Comparison of ENCODE assay signal across 1 cellular context in the genomic region with DNA sequence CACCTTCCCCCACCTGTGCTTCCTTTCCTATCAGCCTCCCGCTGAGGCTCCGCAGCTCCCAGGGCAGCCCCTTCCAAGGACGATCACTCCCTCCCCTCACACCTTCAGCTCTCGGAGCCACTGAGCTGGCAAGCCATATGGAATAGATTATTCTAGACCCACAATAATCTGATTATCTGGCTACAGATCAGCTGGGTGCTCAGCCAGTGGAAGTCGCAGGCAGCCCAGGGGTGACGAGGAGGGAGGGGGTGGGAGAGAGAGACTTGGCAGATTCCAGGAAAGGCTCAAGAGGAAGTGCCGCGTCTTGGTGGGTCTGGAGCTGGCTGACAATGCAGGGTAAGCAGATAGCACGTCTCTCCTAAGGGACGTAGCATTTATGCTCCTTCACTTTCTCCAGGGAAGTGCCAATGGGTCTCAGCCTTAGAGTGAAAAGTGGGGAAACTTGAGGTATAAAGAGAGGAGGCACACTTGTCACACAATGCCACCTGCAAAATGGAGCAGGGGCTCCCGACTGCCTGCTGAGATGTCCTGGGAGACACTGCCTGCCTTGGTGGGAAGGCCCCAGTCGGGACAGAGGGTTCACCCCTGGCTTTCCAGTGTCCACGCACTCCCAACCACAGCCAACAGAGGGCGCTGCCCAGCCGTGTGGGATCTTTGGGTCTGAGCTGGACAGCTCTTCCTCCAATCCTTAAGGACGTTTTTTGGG.
TF ChIP-seq lines count a peak whose summit lies in the region.

No MANE protein-coding gene starts in this region.

TF ChIP-seq in K562, 482 proteins besides CTCF, POLR2A, EP300 and RAD21 (continued from another document and continues in another):
- TF ChIP-seq, protein P1, sequence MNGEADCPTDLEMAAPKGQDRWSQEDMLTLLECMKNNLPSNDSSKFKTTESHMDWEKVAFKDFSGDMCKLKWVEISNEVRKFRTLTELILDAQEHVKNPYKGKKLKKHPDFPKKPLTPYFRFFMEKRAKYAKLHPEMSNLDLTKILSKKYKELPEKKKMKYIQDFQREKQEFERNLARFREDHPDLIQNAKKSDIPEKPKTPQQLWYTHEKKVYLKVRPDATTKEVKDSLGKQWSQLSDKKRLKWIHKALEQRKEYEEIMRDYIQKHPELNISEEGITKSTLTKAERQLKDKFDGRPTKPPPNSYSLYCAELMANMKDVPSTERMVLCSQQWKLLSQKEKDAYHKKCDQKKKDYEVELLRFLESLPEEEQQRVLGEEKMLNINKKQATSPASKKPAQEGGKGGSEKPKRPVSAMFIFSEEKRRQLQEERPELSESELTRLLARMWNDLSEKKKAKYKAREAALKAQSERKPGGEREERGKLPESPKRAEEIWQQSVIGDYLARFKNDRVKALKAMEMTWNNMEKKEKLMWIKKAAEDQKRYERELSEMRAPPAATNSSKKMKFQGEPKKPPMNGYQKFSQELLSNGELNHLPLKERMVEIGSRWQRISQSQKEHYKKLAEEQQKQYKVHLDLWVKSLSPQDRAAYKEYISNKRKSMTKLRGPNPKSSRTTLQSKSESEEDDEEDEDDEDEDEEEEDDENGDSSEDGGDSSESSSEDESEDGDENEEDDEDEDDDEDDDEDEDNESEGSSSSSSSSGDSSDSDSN (IDR thresholded peaks at IDR 0.05; ENCODE audit: borderline replicate concordance in 1 of 2, low read depth in 2 of 2, low read length in 2 of 2): no peak
- TF ChIP-seq, protein P2, sequence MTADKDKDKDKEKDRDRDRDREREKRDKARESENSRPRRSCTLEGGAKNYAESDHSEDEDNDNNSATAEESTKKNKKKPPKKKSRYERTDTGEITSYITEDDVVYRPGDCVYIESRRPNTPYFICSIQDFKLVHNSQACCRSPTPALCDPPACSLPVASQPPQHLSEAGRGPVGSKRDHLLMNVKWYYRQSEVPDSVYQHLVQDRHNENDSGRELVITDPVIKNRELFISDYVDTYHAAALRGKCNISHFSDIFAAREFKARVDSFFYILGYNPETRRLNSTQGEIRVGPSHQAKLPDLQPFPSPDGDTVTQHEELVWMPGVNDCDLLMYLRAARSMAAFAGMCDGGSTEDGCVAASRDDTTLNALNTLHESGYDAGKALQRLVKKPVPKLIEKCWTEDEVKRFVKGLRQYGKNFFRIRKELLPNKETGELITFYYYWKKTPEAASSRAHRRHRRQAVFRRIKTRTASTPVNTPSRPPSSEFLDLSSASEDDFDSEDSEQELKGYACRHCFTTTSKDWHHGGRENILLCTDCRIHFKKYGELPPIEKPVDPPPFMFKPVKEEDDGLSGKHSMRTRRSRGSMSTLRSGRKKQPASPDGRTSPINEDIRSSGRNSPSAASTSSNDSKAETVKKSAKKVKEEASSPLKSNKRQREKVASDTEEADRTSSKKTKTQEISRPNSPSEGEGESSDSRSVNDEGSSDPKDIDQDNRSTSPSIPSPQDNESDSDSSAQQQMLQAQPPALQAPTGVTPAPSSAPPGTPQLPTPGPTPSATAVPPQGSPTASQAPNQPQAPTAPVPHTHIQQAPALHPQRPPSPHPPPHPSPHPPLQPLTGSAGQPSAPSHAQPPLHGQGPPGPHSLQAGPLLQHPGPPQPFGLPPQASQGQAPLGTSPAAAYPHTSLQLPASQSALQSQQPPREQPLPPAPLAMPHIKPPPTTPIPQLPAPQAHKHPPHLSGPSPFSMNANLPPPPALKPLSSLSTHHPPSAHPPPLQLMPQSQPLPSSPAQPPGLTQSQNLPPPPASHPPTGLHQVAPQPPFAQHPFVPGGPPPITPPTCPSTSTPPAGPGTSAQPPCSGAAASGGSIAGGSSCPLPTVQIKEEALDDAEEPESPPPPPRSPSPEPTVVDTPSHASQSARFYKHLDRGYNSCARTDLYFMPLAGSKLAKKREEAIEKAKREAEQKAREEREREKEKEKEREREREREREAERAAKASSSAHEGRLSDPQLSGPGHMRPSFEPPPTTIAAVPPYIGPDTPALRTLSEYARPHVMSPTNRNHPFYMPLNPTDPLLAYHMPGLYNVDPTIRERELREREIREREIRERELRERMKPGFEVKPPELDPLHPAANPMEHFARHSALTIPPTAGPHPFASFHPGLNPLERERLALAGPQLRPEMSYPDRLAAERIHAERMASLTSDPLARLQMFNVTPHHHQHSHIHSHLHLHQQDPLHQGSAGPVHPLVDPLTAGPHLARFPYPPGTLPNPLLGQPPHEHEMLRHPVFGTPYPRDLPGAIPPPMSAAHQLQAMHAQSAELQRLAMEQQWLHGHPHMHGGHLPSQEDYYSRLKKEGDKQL (CRISPR knock-in tag; IDR thresholded peaks at IDR 0.05; ENCODE audit: borderline replicate concordance): no peak
- TF ChIP-seq SPI1 (IDR thresholded peaks at IDR 0.05; ENCODE audit: borderline replicate concordance, low read depth, low read length): peak; percentile 93; the same call in 1 of the 2 replicates
- TF ChIP-seq, protein P3, sequence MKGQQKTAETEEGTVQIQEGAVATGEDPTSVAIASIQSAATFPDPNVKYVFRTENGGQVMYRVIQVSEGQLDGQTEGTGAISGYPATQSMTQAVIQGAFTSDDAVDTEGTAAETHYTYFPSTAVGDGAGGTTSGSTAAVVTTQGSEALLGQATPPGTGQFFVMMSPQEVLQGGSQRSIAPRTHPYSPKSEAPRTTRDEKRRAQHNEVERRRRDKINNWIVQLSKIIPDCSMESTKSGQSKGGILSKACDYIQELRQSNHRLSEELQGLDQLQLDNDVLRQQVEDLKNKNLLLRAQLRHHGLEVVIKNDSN (CRISPR knock-in tag; IDR thresholded peaks at IDR 0.05): no peak
- peak; percentile 38; the same call in 1 of the 2 replicates for TF ChIP-seq ARID1B (IDR thresholded peaks at IDR 0.05)
- TF ChIP-seq ZNF121 (CRISPR knock-in tag; conservative IDR thresholded peaks at IDR 0.05): no peak
- no peak for TF ChIP-seq MYBL2 (IDR thresholded peaks at IDR 0.05; ENCODE audit: low read depth)
- no peak for TF ChIP-seq MYBL2 (CRISPR knock-in tag; IDR thresholded peaks at IDR 0.05; ENCODE audit: borderline replicate concordance)
- TF ChIP-seq SP2 (IDR thresholded peaks at IDR 0.05; ENCODE audit: extremely low read depth, low read depth, low read length, poor library complexity, severe bottlenecking): no peak
- TF ChIP-seq RCOR1 (IDR thresholded peaks at IDR 0.05; ENCODE audit: borderline replicate concordance in 1 of 2, low read depth in 2 of 2, low read length in 2 of 2): peak in 1 of 2 experiments; percentile 49; a peak in 1 of 4 replicates
- TF ChIP-seq ZNF436 (CRISPR knock-in tag; IDR thresholded peaks at IDR 0.05): no peak
- TF ChIP-seq HDGF (IDR thresholded peaks at IDR 0.05): no peak; the same call in none of the 2 replicates
- TF ChIP-seq, protein P4, sequence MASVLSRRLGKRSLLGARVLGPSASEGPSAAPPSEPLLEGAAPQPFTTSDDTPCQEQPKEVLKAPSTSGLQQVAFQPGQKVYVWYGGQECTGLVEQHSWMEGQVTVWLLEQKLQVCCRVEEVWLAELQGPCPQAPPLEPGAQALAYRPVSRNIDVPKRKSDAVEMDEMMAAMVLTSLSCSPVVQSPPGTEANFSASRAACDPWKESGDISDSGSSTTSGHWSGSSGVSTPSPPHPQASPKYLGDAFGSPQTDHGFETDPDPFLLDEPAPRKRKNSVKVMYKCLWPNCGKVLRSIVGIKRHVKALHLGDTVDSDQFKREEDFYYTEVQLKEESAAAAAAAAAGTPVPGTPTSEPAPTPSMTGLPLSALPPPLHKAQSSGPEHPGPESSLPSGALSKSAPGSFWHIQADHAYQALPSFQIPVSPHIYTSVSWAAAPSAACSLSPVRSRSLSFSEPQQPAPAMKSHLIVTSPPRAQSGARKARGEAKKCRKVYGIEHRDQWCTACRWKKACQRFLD (CRISPR knock-in tag; IDR thresholded peaks at IDR 0.05): peak; percentile 45; the same call in 1 of the 2 replicates
- peak; percentile 73 to 77; a peak in 3 of 4 replicates for TF ChIP-seq MAZ (CRISPR knock-in tag; conservative IDR thresholded peaks at IDR 0.05 in 1 of 2, IDR thresholded peaks at IDR 0.05 in 1 of 2)
- TF ChIP-seq U2AF2 (optimal IDR thresholded peaks at IDR 0.05; ENCODE audit: low read depth, low read length): no peak
- TF ChIP-seq HEY1 (CRISPR knock-in tag; IDR thresholded peaks at IDR 0.05; ENCODE audit: borderline replicate concordance): no peak
- 0 out of 2 replicates have a peak, but pooled peaks have one; percentile 44 for TF ChIP-seq SMAD4 (CRISPR knock-in tag; conservative IDR thresholded peaks at IDR 0.05)
- no peak for TF ChIP-seq GTF2A2 (tag; IDR thresholded peaks at IDR 0.05)
- no peak for TF ChIP-seq ZNF12 (CRISPR knock-in tag; IDR thresholded peaks at IDR 0.05)
- TF ChIP-seq SREBF2 (CRISPR knock-in tag; IDR thresholded peaks at IDR 0.05): no peak
- TF ChIP-seq ZNF184 (CRISPR knock-in tag; IDR thresholded peaks at IDR 0.05): no peak
- 0 out of 2 replicates have a peak, but pooled peaks have one; percentile 20 for TF ChIP-seq FOSL1 (tag; conservative IDR thresholded peaks at IDR 0.05)
- 0 out of 2 replicates have a peak, but pooled peaks have one; percentile 12 for TF ChIP-seq HCFC1 (IDR thresholded peaks at IDR 0.05; ENCODE audit: low read depth, low read length)
- TF ChIP-seq HSF4 (CRISPR knock-in tag; IDR thresholded peaks at IDR 0.05; ENCODE audit: borderline replicate concordance): no peak
- TF ChIP-seq, protein P5, sequence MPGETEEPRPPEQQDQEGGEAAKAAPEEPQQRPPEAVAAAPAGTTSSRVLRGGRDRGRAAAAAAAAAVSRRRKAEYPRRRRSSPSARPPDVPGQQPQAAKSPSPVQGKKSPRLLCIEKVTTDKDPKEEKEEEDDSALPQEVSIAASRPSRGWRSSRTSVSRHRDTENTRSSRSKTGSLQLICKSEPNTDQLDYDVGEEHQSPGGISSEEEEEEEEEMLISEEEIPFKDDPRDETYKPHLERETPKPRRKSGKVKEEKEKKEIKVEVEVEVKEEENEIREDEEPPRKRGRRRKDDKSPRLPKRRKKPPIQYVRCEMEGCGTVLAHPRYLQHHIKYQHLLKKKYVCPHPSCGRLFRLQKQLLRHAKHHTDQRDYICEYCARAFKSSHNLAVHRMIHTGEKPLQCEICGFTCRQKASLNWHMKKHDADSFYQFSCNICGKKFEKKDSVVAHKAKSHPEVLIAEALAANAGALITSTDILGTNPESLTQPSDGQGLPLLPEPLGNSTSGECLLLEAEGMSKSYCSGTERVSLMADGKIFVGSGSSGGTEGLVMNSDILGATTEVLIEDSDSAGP (CRISPR knock-in tag; IDR thresholded peaks at IDR 0.05): no peak
- TF ChIP-seq, protein P6, sequence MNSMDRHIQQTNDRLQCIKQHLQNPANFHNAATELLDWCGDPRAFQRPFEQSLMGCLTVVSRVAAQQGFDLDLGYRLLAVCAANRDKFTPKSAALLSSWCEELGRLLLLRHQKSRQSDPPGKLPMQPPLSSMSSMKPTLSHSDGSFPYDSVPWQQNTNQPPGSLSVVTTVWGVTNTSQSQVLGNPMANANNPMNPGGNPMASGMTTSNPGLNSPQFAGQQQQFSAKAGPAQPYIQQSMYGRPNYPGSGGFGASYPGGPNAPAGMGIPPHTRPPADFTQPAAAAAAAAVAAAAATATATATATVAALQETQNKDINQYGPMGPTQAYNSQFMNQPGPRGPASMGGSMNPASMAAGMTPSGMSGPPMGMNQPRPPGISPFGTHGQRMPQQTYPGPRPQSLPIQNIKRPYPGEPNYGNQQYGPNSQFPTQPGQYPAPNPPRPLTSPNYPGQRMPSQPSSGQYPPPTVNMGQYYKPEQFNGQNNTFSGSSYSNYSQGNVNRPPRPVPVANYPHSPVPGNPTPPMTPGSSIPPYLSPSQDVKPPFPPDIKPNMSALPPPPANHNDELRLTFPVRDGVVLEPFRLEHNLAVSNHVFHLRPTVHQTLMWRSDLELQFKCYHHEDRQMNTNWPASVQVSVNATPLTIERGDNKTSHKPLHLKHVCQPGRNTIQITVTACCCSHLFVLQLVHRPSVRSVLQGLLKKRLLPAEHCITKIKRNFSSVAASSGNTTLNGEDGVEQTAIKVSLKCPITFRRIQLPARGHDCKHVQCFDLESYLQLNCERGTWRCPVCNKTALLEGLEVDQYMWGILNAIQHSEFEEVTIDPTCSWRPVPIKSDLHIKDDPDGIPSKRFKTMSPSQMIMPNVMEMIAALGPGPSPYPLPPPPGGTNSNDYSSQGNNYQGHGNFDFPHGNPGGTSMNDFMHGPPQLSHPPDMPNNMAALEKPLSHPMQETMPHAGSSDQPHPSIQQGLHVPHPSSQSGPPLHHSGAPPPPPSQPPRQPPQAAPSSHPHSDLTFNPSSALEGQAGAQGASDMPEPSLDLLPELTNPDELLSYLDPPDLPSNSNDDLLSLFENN (IDR thresholded peaks at IDR 0.05; ENCODE audit: low read depth in 2 of 2, low read length in 2 of 2): 0 out of 4 replicates have a peak, but pooled peaks of 1 of the 2 experiments have one; percentile 52
- no peak; the same call in 1 of the 2 replicates for TF ChIP-seq ELF4 (CRISPR knock-in tag; IDR thresholded peaks at IDR 0.05)
- no peak for TF ChIP-seq XRCC4 (IDR thresholded peaks at IDR 0.05; ENCODE audit: extremely low read depth, insufficient read depth, insufficient read length)
- no peak for TF ChIP-seq POLR3A (IDR thresholded peaks at IDR 0.05; ENCODE audit: borderline replicate concordance, extremely low read depth, insufficient read depth, insufficient read length)
- no peak for TF ChIP-seq ESRRB (CRISPR knock-in tag; IDR thresholded peaks at IDR 0.05; ENCODE audit: borderline replicate concordance)
- TF ChIP-seq CBFA2T2 (conservative IDR thresholded peaks at IDR 0.05): no peak
- no peak for TF ChIP-seq SUPT5H (IDR thresholded peaks at IDR 0.05)
- TF ChIP-seq JUND (IDR thresholded peaks at IDR 0.05; ENCODE audit: borderline replicate concordance, low read depth, low read length): 0 out of 2 replicates have a peak, but pooled peaks have one; percentile 19
- TF ChIP-seq JUND (tag; IDR thresholded peaks at IDR 0.05; ENCODE audit: borderline replicate concordance, low read depth, low read length): peak; percentile 22; the same call in 2 of the 3 replicates
- no peak for TF ChIP-seq HDAC1 (IDR thresholded peaks at IDR 0.05)
- no peak for TF ChIP-seq MECOM (CRISPR knock-in tag; IDR thresholded peaks at IDR 0.05)
- TF ChIP-seq, protein P7, sequence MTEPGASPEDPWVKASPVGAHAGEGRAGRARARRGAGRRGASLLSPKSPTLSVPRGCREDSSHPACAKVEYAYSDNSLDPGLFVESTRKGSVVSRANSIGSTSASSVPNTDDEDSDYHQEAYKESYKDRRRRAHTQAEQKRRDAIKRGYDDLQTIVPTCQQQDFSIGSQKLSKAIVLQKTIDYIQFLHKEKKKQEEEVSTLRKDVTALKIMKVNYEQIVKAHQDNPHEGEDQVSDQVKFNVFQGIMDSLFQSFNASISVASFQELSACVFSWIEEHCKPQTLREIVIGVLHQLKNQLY (CRISPR knock-in tag; conservative IDR thresholded peaks at IDR 0.05): no peak
- TF ChIP-seq SAFB2 (IDR thresholded peaks at IDR 0.05; ENCODE audit: borderline replicate concordance, low read depth, low read length, severe bottlenecking): no peak
- TF ChIP-seq MED1 (CRISPR knock-in tag; IDR thresholded peaks at IDR 0.05; ENCODE audit: borderline replicate concordance): no peak
- TF ChIP-seq, protein P8, sequence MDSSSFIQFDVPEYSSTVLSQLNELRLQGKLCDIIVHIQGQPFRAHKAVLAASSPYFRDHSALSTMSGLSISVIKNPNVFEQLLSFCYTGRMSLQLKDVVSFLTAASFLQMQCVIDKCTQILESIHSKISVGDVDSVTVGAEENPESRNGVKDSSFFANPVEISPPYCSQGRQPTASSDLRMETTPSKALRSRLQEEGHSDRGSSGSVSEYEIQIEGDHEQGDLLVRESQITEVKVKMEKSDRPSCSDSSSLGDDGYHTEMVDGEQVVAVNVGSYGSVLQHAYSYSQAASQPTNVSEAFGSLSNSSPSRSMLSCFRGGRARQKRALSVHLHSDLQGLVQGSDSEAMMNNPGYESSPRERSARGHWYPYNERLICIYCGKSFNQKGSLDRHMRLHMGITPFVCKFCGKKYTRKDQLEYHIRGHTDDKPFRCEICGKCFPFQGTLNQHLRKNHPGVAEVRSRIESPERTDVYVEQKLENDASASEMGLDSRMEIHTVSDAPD (CRISPR knock-in tag; IDR thresholded peaks at IDR 0.05): no peak
- TF ChIP-seq SMARCA5 (IDR thresholded peaks at IDR 0.05): no peak
- TF ChIP-seq SAFB (IDR thresholded peaks at IDR 0.05; ENCODE audit: borderline replicate concordance, low read depth, low read length): no peak
- TF ChIP-seq ZNF75A (CRISPR knock-in tag; IDR thresholded peaks at IDR 0.05): 0 out of 2 replicates have a peak, but pooled peaks have one; percentile 11
